In the genomic region with DNA sequence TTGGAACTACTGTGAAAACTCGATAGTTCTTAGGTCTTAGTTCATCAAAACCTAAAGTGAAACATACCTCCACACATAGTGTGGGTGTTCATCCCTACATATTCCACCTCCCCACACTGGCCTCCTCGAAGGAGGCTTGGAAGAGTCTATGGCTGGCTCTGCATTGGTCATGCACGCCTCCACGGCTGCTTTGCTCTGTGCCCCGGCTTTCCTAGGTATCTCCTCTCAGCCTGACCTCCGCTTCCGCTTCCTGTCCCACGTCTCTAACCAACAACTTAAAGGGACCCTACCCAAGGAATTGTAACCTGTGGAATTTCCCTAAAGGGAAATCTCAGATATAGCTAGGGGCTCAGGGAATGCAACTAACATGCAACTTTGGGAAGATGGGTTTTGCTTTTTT, we compare ENCODE assay signal across 8 cellular contexts.
DNase-seq lines count a peak whose midpoint lies in the region; ATAC-seq and TF ChIP-seq lines count a peak whose summit lies in the region.

No MANE protein-coding gene starts in this region.

- H3K4me1 ChIP-seq in DOHH2 (ENCODE audit: control insufficient read depth, low read length) (no peaks in the 10 kb centered on the region), fibroblast of lung (ENCODE audit: control insufficient read depth, extremely low read depth, insufficient read depth, low read length) (peaks cover 19% of the 10 kb centered on the region), neural progenitor cell (no peaks in the 10 kb centered on the region)

- peaks cover 9% of the 10 kb centered on the region; the same call in 1 of the 2 replicates for H3K27me3 ChIP-seq in DOHH2 (ENCODE audit: control insufficient read depth, low read length)
- H3K27me3 ChIP-seq in fibroblast of lung (ENCODE audit: control insufficient read depth, insufficient read depth, low read length): no peaks in the 10 kb centered on the region
- peaks cover 9% of the 10 kb centered on the region for H3K27me3 ChIP-seq in neural progenitor cell

- H3K36me3 Mint-ChIP-seq in neural progenitor cell: no peaks in the 10 kb centered on the region

- H3F3A ChIP-seq in DOHH2 (ENCODE audit: control insufficient read depth, insufficient read depth): no peaks in the 10 kb centered on the region
- no peaks in the 10 kb centered on the region for H3F3A ChIP-seq in neural progenitor cell (ENCODE audit: low read depth)

- no peak for ATAC-seq in GM18505 (IDR thresholded peaks at IDR 0.05; ENCODE audit: unreplicated experiment)
- no peak for ATAC-seq in GM21528 (IDR thresholded peaks at IDR 0.05; ENCODE audit: low FRiP score, unreplicated experiment)

- TF ChIP-seq POLR2A in GM18505 (IDR thresholded peaks at IDR 0.05; ENCODE audit: borderline replicate concordance, extremely low read depth, insufficient read depth, insufficient read length): no peak

- DNase-seq in NOMO-1 treated with DMSO at 0.1 percent for 48 hours (lab: John Stamatoyannopoulos, UW; ENCODE audit: unreplicated experiment) (peak; percentile 26), fibroblast of lung (ENCODE audit: low read depth in 2 of 2) (no peak), neural progenitor cell (ENCODE audit: low spot score) (no peak), CD1c-positive myeloid dendritic cell (ENCODE audit: extremely low spot score) (no peak), NCI-H748 treated with DMSO at 0.1 percent for 48 hours (lab: John Stamatoyannopoulos, UW) (no peak)

- peaks cover 3% of the 10 kb centered on the region for H3K27me3 Mint-ChIP-seq in neural progenitor cell (ENCODE audit: insufficient read depth, low read depth)

- H3K27ac ChIP-seq in DOHH2 (ENCODE audit: low read depth, low read length): no peak overlapping the region
- no peak overlapping the region for H3K27ac ChIP-seq in fibroblast of lung (ENCODE audit: insufficient read depth, low read length)
- no peak overlapping the region for H3K27ac ChIP-seq in neural progenitor cell

- H3K4me2 ChIP-seq in DOHH2 (ENCODE audit: low read length): peak overlapping the region; percentile 26
- H3K4me2 ChIP-seq in fibroblast of lung (ENCODE audit: extremely low read depth, insufficient read depth, low read length): peak overlapping the region; percentile 81
- no peak overlapping the region for H3K4me2 ChIP-seq in neural progenitor cell

- H3K4me3 Mint-ChIP-seq in neural progenitor cell: peak overlapping the region; percentile 16

- H3K9ac ChIP-seq in fibroblast of lung (ENCODE audit: insufficient read depth, low read length) (no peak overlapping the region), neural progenitor cell (no peak overlapping the region)

- no peaks in the 10 kb centered on the region for H3K9me2 ChIP-seq in DOHH2 (replicated peaks; ENCODE audit: control insufficient read depth, low read length)

- peaks cover 29% of the 10 kb centered on the region for H3K4me1 Mint-ChIP-seq in neural progenitor cell

- H2AFZ ChIP-seq in fibroblast of lung (ENCODE audit: low read length): peak overlapping the region; percentile 57
- H2AFZ ChIP-seq in neural progenitor cell (replicated peaks): peak overlapping the region; percentile 28

- no peaks in the 10 kb centered on the region for H3K9me3 ChIP-seq in DOHH2 (ENCODE audit: control insufficient read depth, insufficient read depth, low read length)
- H3K9me3 ChIP-seq in fibroblast of lung (ENCODE audit: control insufficient read depth, insufficient read depth, low read depth, low read length): no peaks in the 10 kb centered on the region
- H3K9me3 ChIP-seq in neural progenitor cell (ENCODE audit: low read depth): no peaks in the 10 kb centered on the region

- H3K36me3 ChIP-seq in DOHH2 (ENCODE audit: control insufficient read depth, low read length) (no peaks in the 10 kb centered on the region), fibroblast of lung (ENCODE audit: control insufficient read depth, insufficient read depth, low read length) (no peaks in the 10 kb centered on the region), neural progenitor cell (no peaks in the 10 kb centered on the region)

- H4K20me1 ChIP-seq in DOHH2 (ENCODE audit: control insufficient read depth, insufficient read depth, low read depth, low read length) (no peaks in the 10 kb centered on the region), fibroblast of lung (ENCODE audit: control insufficient read depth, extremely low read depth, insufficient read depth, low read length) (no peaks in the 10 kb centered on the region), neural progenitor cell (ENCODE audit: low read depth) (no peaks in the 10 kb centered on the region)

- H3K9me3 Mint-ChIP-seq in neural progenitor cell: no peaks in the 10 kb centered on the region

- peak overlapping the region; percentile 24; the same call in 1 of the 2 replicates for H3K4me3 ChIP-seq in DOHH2 (ENCODE audit: low read length)
- H3K4me3 ChIP-seq in fibroblast of lung (replicated peaks in 1 of 4; ENCODE audit: control extremely low read depth in 1 of 4, insufficient read depth in 1 of 4, low read depth in 3 of 4, low read length in 4 of 4): peak overlapping the region in 2 of 4 experiments; percentile 13 to 16
- H3K4me3 ChIP-seq in neural progenitor cell: no peak overlapping the region

- H3K27ac Mint-ChIP-seq in neural progenitor cell: no peak overlapping the region

- TF ChIP-seq CTCF in DOHH2 (IDR thresholded peaks at IDR 0.05; ENCODE audit: low read depth, low read length, poor library complexity, severe bottlenecking) (no peak), fibroblast of lung (conservative IDR thresholded peaks at IDR 0.05 in 1 of 2, IDR thresholded peaks at IDR 0.05 in 1 of 2; ENCODE audit: low read depth in 1 of 2, low read length in 2 of 2) (no peak), neural progenitor cell (IDR thresholded peaks at IDR 0.05) (no peak)

- H3K79me2 ChIP-seq in DOHH2 (ENCODE audit: control insufficient read depth, low read length): no peaks in the 10 kb centered on the region
- H3K79me2 ChIP-seq in fibroblast of lung (ENCODE audit: control insufficient read depth, insufficient read depth, low read length): no peaks in the 10 kb centered on the region
- no peaks in the 10 kb centered on the region for H3K79me2 ChIP-seq in neural progenitor cell (ENCODE audit: low read depth)
